In the genomic region with DNA sequence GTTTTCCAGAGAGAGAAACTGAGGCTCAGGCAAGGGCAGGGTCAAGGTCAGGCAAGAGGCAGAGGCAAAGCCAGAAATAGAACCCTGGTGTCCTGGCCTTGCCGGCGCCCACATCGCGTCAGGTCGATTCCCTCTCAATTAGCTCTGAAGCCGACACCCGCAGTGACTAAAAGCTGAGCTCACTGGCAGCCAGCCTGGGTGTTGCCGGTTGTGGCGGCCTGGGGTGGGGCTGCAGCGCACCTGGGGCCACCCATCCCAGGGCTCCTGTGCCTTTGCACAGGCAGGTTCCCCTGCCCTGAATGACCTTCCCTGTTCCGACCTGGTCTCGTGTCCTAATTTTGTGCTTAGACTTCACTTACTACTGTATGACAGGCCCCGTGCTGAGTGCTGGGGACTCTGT, we compare ENCODE assay signal across 18 cellular contexts. TPM values are rescaled to one million over a fixed set of nuclear protein-coding genes. Genes with fewer than 3 reads are reported as not detected.
DNase-seq lines count a peak whose midpoint lies in the region; TF ChIP-seq lines count a peak whose summit lies in the region.
"Had no signal": no experiment of that assay in that cellular context is flagged by ENCODE, and none has a peak within 500 bp of the region (broad histone marks: within the 10 kb centered on the region; RNA-seq: fewer than 3 reads in every experiment).

No MANE protein-coding gene starts in this region.

- peaks cover 0 to 10% (median 0%) of the 10 kb centered on the region in 3 donors for H3K36me3 ChIP-seq in tibial artery

- DNase-seq in NCI-H69 (lab: John Stamatoyannopoulos, UW) (peak; percentile 73), coronary artery (ENCODE audit: low spot score) (no peak), mucosa of gallbladder (ENCODE audit: low spot score) (peak; percentile 49), tibial artery (no peak), RKO (ENCODE audit: low spot score) (no peak), H4 (ENCODE audit: low spot score) (no peak), hepatic stellate cell (ENCODE audit: low spot score) (no peak)
- DNase-seq: activated CD4-positive, alpha-beta memory T cell treated with anti-CD3 and anti-CD28 coated beads, Interleukin-2, amount 10 ng/mL, durations not matched to agents 7 days and 5 days; effector memory CD4-positive, alpha-beta T cell; GF-D8; Karpas-422; NCI-H2029 treated with DMSO at 0.1 percent for 48 hours; NCI-H748 treated with DMSO at 0.1 percent for 48 hours; SIG-M5; T1000 had no signal

- no peaks in the 10 kb centered on the region for H3K27me3 ChIP-seq in tibial artery

- peak overlapping the region; percentile 82 to 97 for H3K27ac ChIP-seq in coronary artery
- peak overlapping the region; percentile 70 to 87 for H3K27ac ChIP-seq in tibial artery

- peaks cover 0 to 100% (median 97%) of the 10 kb centered on the region in 4 donors for H3K4me1 ChIP-seq in tibial artery

- intact Hi-C loops in tibial artery (cut with DNase I; ENCODE audit: low total_unique reads) = no loop called here

- TF ChIP-seq CTCF in coronary artery (IDR thresholded peaks at IDR 0.05) (no peak), tibial artery (IDR thresholded peaks at IDR 0.05) (no peak)

- H3K4me3 ChIP-seq in coronary artery (peak overlapping the region; percentile 10), tibial artery (no peak overlapping the region)

- no peaks in the 10 kb centered on the region for H3K9me3 ChIP-seq in tibial artery

RNA-seq across cellular contexts. Expression of a gene that starts 6.2 kb away (rescaled TPM):
- 34.1 TPM for total RNA-seq in mucosa of gallbladder
- total RNA-seq in H4 (2014; rRNA removed; shearing (Covaris generic)) = 0.33 and 3.8 TPM in 2 replicates
- total RNA-seq: CD4-positive, alpha-beta memory T cell had no signal

RNA-seq across cellular contexts. Expression of a gene that starts 30.1 kb away (rescaled TPM):
- total RNA-seq in mucosa of gallbladder = not detected
- not detected in 2 replicates for total RNA-seq in H4 (2014; rRNA removed; shearing (Covaris generic))
- total RNA-seq: activated CD4-positive, alpha-beta memory T cell treated with anti-CD3 and anti-CD28 coated beads, Interleukin-2, amount 10 ng/mL, durations not matched to agents 7 days and 5 days; activated T-helper 2 cell treated with anti-CD3 and anti-CD28 coated beads, Interferon-gamma antibody, Interleukin-2, Interleukin-4, amounts not matched to agents 10 μg/mL and 5 μg/mL and 100 μg/mL, durations not matched to agents 14 hours and 24 hours and 36 hours; CD4-positive, alpha-beta memory T cell; osteocyte had no signal

RNA-seq across cellular contexts. Expression of a gene that starts 43.8 kb away (rescaled TPM):
- 2.2 TPM for total RNA-seq in mucosa of gallbladder
- not detected in 2 replicates for total RNA-seq in H4 (2014; rRNA removed; shearing (Covaris generic))
- total RNA-seq: activated CD4-positive, alpha-beta memory T cell treated with anti-CD3 and anti-CD28 coated beads, Interleukin-2, amount 10 ng/mL, durations not matched to agents 7 days and 5 days; activated T-helper 2 cell treated with anti-CD3 and anti-CD28 coated beads, Interferon-gamma antibody, Interleukin-2, Interleukin-4, amounts not matched to agents 10 μg/mL and 5 μg/mL and 100 μg/mL, durations not matched to agents 14 hours and 24 hours and 36 hours; CD4-positive, alpha-beta memory T cell had no signal

Comparison
In these comparisons a context has a peak if more than half of its experiments do, and no peak if none do; other contexts are left out.
1. DNase-seq: peak in NCI-H69 (single experiment) and mucosa of gallbladder (single experiment); none in coronary artery (single experiment), tibial artery (0 of 2), RKO (single experiment), H4 (single experiment) and hepatic stellate cell (single experiment).